10 cellular contexts compared by ENCODE assay signal in the genomic region with DNA sequence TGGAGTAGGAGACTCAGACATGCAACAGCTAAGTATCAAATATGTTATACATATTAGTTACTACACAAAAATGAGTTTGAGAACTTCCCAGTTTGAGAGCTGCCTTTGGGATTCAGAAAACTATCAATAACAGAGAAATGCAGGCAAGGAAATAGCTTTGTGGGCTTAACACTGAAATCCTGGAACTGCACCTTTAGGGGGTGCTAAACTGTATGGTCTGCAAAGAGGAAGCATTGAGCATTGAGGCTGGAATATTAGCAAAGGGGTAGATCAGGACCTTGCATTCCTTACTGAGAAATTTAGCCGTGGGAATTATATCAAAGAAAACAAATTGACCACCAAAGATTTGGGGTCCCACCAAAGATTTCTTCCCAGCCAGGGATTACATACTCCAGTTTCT.
A peak's percentile ranks its signal among the peaks of the same experiment; 100 is the strongest.
DNase-seq lines count a peak whose midpoint lies in the region; ATAC-seq and TF ChIP-seq lines count a peak whose summit lies in the region.
"Had no signal": no experiment of that assay in that cellular context is flagged by ENCODE, and none has a peak within 500 bp of the region (broad histone marks: within the 10 kb centered on the region; RNA-seq: fewer than 3 reads in every experiment).

No MANE protein-coding gene starts in this region.

- no peaks in the 10 kb centered on the region for H3K79me2 ChIP-seq in DOHH2 (ENCODE audit: control insufficient read depth, low read length)

- H3K4me1 Mint-ChIP-seq in HFFc6 (ENCODE audit: low read depth): peaks cover 20% of the 10 kb centered on the region
- H3K4me1 Mint-ChIP-seq: central memory CD8-positive, alpha-beta T cell had no signal

- H3K4me3 Mint-ChIP-seq in HFFc6: no peak overlapping the region
- H3K4me3 Mint-ChIP-seq: central memory CD8-positive, alpha-beta T cell had no signal

- peaks cover 3% of the 10 kb centered on the region for H3K36me3 Mint-ChIP-seq in HFFc6 (ENCODE audit: low read depth)

- H3K36me3 ChIP-seq in DOHH2 (ENCODE audit: control insufficient read depth, low read length) (no peaks in the 10 kb centered on the region), SJCRH30 (no peaks in the 10 kb centered on the region)

- no peaks in the 10 kb centered on the region for H3K27me3 ChIP-seq in DOHH2 (ENCODE audit: control insufficient read depth, low read length)
- H3K27me3 ChIP-seq in SJCRH30: no peaks in the 10 kb centered on the region

- no peaks in the 10 kb centered on the region for H3F3A ChIP-seq in DOHH2 (ENCODE audit: control insufficient read depth, insufficient read depth)

- H3K9me2 ChIP-seq in DOHH2 (replicated peaks; ENCODE audit: control insufficient read depth, low read length): no peaks in the 10 kb centered on the region

- ATAC-seq in GM19452 (IDR thresholded peaks at IDR 0.05; ENCODE audit: unreplicated experiment) (no peak), GM18858 (IDR thresholded peaks at IDR 0.05; ENCODE audit: unreplicated experiment) (no peak), GM18519 (IDR thresholded peaks at IDR 0.05; ENCODE audit: low FRiP score, unreplicated experiment) (no peak), HG02840 (IDR thresholded peaks at IDR 0.05; ENCODE audit: low FRiP score, unreplicated experiment) (no peak)
- ATAC-seq: activated CD4-positive, CD25-positive, alpha-beta regulatory T cell treated with anti-CD3 and anti-CD28 coated beads, Interleukin-2, amount 50 U/mL, for 24 hours had no signal

- H3K4me2 ChIP-seq in DOHH2 (ENCODE audit: low read length): no peak overlapping the region

- DNase-seq in HFFc6 (no peak), SJCRH30 (peak; percentile 15 to 50), kidney tubule cell (ENCODE audit: low spot score) (peak; percentile 8)

- H3K9me3 Mint-ChIP-seq in HFFc6: peaks cover 6% of the 10 kb centered on the region; the same call in 1 of the 2 replicates

- no peaks in the 10 kb centered on the region for H3K27me3 Mint-ChIP-seq in HFFc6 (ENCODE audit: insufficient read depth)
- H3K27me3 Mint-ChIP-seq: central memory CD8-positive, alpha-beta T cell had no signal

- H3K27ac Mint-ChIP-seq in HFFc6: no peak overlapping the region

- peak; percentile 52 for TF ChIP-seq CTCF in DOHH2 (IDR thresholded peaks at IDR 0.05; ENCODE audit: low read depth, low read length, poor library complexity, severe bottlenecking)
- TF ChIP-seq CTCF in HFFc6 (IDR thresholded peaks at IDR 0.05): peak; percentile 68

- no peaks in the 10 kb centered on the region for H4K20me1 ChIP-seq in DOHH2 (ENCODE audit: control insufficient read depth, insufficient read depth, low read depth, low read length)

- H3K4me1 ChIP-seq in DOHH2 (ENCODE audit: control insufficient read depth, low read length): no peaks in the 10 kb centered on the region
- H3K4me1 ChIP-seq in SJCRH30: peaks cover 9% of the 10 kb centered on the region

- H3K27ac ChIP-seq in DOHH2 (ENCODE audit: low read depth, low read length): no peak overlapping the region
- H3K27ac ChIP-seq in SJCRH30: no peak overlapping the region

- H3K4me3 ChIP-seq in DOHH2 (ENCODE audit: low read length) (no peak overlapping the region), SJCRH30 (no peak overlapping the region)

- no peaks in the 10 kb centered on the region for H3K9me3 ChIP-seq in DOHH2 (ENCODE audit: control insufficient read depth, insufficient read depth, low read length)
- no peaks in the 10 kb centered on the region for H3K9me3 ChIP-seq in SJCRH30 (replicated peaks)
